Comparison of ENCODE assay signal across 8 cellular contexts in the genomic region with DNA sequence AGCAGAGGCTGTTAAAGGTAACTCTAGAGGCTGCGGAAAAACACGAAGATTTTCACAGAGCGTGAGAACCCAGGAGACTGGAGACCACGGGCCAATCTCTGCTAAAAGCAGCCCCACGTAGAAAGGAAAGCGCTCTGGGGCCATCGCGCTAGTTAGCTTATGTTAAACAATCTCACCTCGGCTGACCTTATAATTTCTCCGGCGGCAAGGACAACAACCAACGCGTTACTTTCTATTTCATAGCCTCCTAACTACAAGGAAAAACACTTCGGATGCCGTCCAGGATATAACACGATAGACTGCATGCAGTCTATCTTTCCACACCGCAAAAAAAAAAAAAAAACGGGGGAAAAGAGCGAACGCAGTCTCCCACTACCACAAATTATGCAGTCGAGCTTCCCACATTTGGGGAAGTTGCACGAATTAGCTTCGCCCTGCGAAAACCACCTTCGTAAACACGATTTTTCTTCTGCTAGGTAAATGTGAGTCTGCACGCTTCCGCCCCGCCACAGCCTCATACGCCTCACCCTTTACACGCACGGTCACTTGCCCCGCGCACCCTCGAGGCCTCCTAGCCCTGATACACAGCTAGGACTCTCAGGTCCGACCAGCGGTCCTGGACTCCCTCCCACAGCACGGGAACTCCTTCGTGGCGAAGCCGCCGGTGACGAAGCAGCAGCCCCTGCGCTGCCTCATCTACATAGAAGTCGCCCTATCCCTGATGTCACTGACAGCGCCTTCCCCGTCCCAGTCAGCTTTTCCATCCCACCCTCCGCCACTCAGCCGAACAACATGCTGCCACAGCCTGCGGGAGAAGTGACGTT.
A peak's percentile ranks its signal among the peaks of the same experiment; 100 is the strongest.
DNase-seq lines count a peak whose midpoint lies in the region; ATAC-seq, FAIRE-seq and TF ChIP-seq lines count a peak whose summit lies in the region.

No MANE protein-coding gene starts in this region.

- no peaks in the 10 kb centered on the region for H3K9me1 ChIP-seq in keratinocyte (ENCODE audit: control insufficient read depth, extremely low read depth, insufficient read depth, low read length)

- peak; percentile 60 for ATAC-seq in HG02588 (IDR thresholded peaks at IDR 0.05; ENCODE audit: unreplicated experiment)

- H4K20me1 ChIP-seq in keratinocyte (ENCODE audit: control insufficient read depth, extremely low read depth, insufficient read depth, low read length): no peaks in the 10 kb centered on the region

- DNase-seq in GM10266 (ENCODE audit: extremely low spot score): peak; percentile 75
- peak; percentile 94 for DNase-seq in NCI-H1694 treated with DMSO at 0.1 percent for 48 hours (lab: John Stamatoyannopoulos, UW)
- DNase-seq in WERI-Rb-1: peak; percentile 91
- DNase-seq in cardiac fibroblast (ENCODE audit: low read depth in 2 of 2): peak; percentile 89 to 92
- peak; percentile 49 for DNase-seq in keratinocyte (ENCODE audit: low read depth, low spot score)
- DNase-seq in stimulated activated CD4-positive, alpha-beta T cell treated with anti-CD3 and anti-CD28 coated beads, Interleukin-12 subunit alpha, Interleukin-12 subunit beta, amount 100 ng/mL, for 48 hours (ENCODE audit: low read depth in 2 of 3, low spot score in 1 of 3): peak; percentile 81 to 86 (median 82)
- DNase-seq in COR-L47 (lab: John Stamatoyannopoulos, UW): no peak

- H3K27ac ChIP-seq in WERI-Rb-1: peak overlapping the region; percentile 87
- peak overlapping the region; percentile 97 for H3K27ac ChIP-seq in keratinocyte (ENCODE audit: control insufficient read depth, insufficient read depth, low read length)

- H3K9ac ChIP-seq in keratinocyte (ENCODE audit: control insufficient read depth, extremely low read depth, insufficient read depth, low read length): peak overlapping the region; percentile 98

- peaks cover 68% of the 10 kb centered on the region for H3K27me3 ChIP-seq in WERI-Rb-1 (ENCODE audit: insufficient read depth, low read depth, severe bottlenecking)
- peaks cover 31% of the 10 kb centered on the region for H3K27me3 ChIP-seq in keratinocyte (ENCODE audit: control insufficient read depth, extremely low read depth, insufficient read depth, low read length)

- peaks cover 9% of the 10 kb centered on the region for H3K4me1 ChIP-seq in keratinocyte (ENCODE audit: control insufficient read depth, extremely low read depth, insufficient read depth, low read length)

- H3K4me3 ChIP-seq in WERI-Rb-1 (ENCODE audit: low read depth, low read length) (peak overlapping the region; percentile 59), cardiac fibroblast (replicated peaks in 1 of 2; ENCODE audit: low read depth in 2 of 2, low read length in 2 of 2) (peak overlapping the region; percentile 61 to 64), keratinocyte (ENCODE audit: control insufficient read depth in 2 of 3, extremely low read depth in 1 of 3, insufficient read depth in 2 of 3, low read depth in 1 of 3, low read length in 3 of 3) (peak overlapping the region; percentile 45 to 81 (median 71))

- peak; percentile 59 for FAIRE-seq in keratinocyte (lab: Jason Lieb, UNC)

- H3K36me3 ChIP-seq in WERI-Rb-1 (no peaks in the 10 kb centered on the region), keratinocyte (ENCODE audit: control insufficient read depth in 2 of 2, extremely low read depth in 1 of 2, insufficient read depth in 2 of 2, low read length in 2 of 2) (no peaks in the 10 kb centered on the region)

- no peak for TF ChIP-seq CTCF in GM10266 (IDR thresholded peaks at IDR 0.05; ENCODE audit: control insufficient read depth, insufficient read depth, low read depth, missing control alignments)
- TF ChIP-seq CTCF in WERI-Rb-1 (IDR thresholded peaks at IDR 0.05; ENCODE audit: low read depth, low read length): no peak
- no peak for TF ChIP-seq CTCF in cardiac fibroblast (IDR thresholded peaks at IDR 0.05; ENCODE audit: low read depth, low read length)
- TF ChIP-seq CTCF in keratinocyte (optimal IDR thresholded peaks at IDR 0.05 in 1 of 3, IDR thresholded peaks at IDR 0.05 in 1 of 3, conservative IDR thresholded peaks at IDR 0.05 in 1 of 3; ENCODE audit: extremely low read depth in 1 of 3, insufficient read depth in 2 of 3, low read length in 3 of 3): no peak

- H3K4me2 ChIP-seq in keratinocyte (ENCODE audit: control insufficient read depth, extremely low read depth, insufficient read depth, low read depth, low read length): peak overlapping the region; percentile 94

- dilution Hi-C loops in keratinocyte (cut with MboI; ENCODE audit: extremely low pct_ligation_motif_present, low sequenced_read_pairs): no loop called here

- peaks cover 5% of the 10 kb centered on the region for H3K9me3 ChIP-seq in WERI-Rb-1 (ENCODE audit: severe bottlenecking)
- no peaks in the 10 kb centered on the region for H3K9me3 ChIP-seq in keratinocyte (ENCODE audit: control insufficient read depth, low read depth, low read length)

- no peaks in the 10 kb centered on the region for H3K79me2 ChIP-seq in keratinocyte (ENCODE audit: control insufficient read depth, insufficient read depth, low read length)

- H2AFZ ChIP-seq in keratinocyte (ENCODE audit: control insufficient read depth, low read length): peak overlapping the region; percentile 99
